In genomic region chr10:75793848-75794247, GRCh38 we compare ENCODE assay signal across 28 cellular contexts.
DNase-seq lines count a peak whose midpoint lies in the region; ATAC-seq, FAIRE-seq and TF ChIP-seq lines count a peak whose summit lies in the region.
"Had no signal": no experiment of that assay in that cellular context is flagged by ENCODE, and none has a peak within 500 bp of the region (broad histone marks: within the 10 kb centered on the region; RNA-seq: fewer than 3 reads in every experiment).

No MANE protein-coding gene starts in this region.

- no peak overlapping the region for H2AFZ ChIP-seq in HepG2 (ENCODE audit: low read length)

- H3K27me3 ChIP-seq in HepG2 (ENCODE audit: control insufficient read depth in 1 of 2, insufficient read depth in 2 of 2, low read length in 2 of 2) (no peaks in the 10 kb centered on the region), aorta (ENCODE audit: control insufficient read depth in 1 of 2, insufficient read depth in 2 of 2, low read length in 1 of 2) (no peaks in the 10 kb centered on the region)
- H3K27me3 ChIP-seq: BE2C, BLaER1 had no signal

- peak; percentile 31 for DNase-seq in LNCaP clone FGC (ENCODE audit: low read depth)
- no peak for DNase-seq in HepG2 (ENCODE audit: low spot score)
- no peak for DNase-seq in progenitor cell of endocrine pancreas (ENCODE audit: low spot score, unreplicated experiment)
- DNase-seq in activated T-cell treated with anti-CD3 and anti-CD28 coated beads, Interleukin-2, amount 50 U/mL, for 72 hours = no peak
- no peak for DNase-seq in aorta
- DNase-seq: 8988T; ACHN; BE2C; C1 segment of cervical spinal cord; CD4-positive, alpha-beta memory T cell; CD4-positive, CD25-positive, alpha-beta regulatory T cell; CD8-positive, alpha-beta memory T cell; COR-L47; DMS 273 treated with DMSO at 0.1 percent for 48 hours; DMS153; DMS53; DMS79; DND-41; EL; GDM1 had no signal

- no peaks in the 10 kb centered on the region for H3K79me2 ChIP-seq in HepG2 (ENCODE audit: insufficient read depth, low read length)

- H3K27ac Mint-ChIP-seq in progenitor cell of endocrine pancreas = peak overlapping the region; percentile 68
- H3K27ac Mint-ChIP-seq in activated T-cell treated with anti-CD3 and anti-CD28 coated beads, Interleukin-2, amount 50 U/mL, for 72 hours = no peak overlapping the region
- H3K27ac Mint-ChIP-seq: CD14-positive monocyte; CD4-positive, alpha-beta memory T cell; CD4-positive, CD25-positive, alpha-beta regulatory T cell; CD8-positive, alpha-beta memory T cell had no signal

- H4K20me1 ChIP-seq in HepG2 (ENCODE audit: insufficient read depth, low read length) = no peaks in the 10 kb centered on the region
- H4K20me1 ChIP-seq: BLaER1 had no signal

- CTCF ChIA-PET in HEK293 (lab: Yijun Ruan, JAX) (no interaction called here), HepG2 (lab: Yijun Ruan, JAX; ENCODE audit: low intra/inter-chr PET ratio, low total read pairs) (no interaction called here)

- H3K36me3 ChIP-seq in HEK293 (ENCODE audit: control insufficient read depth in 2 of 2, insufficient read depth in 1 of 2, low read length in 2 of 2) (no peaks in the 10 kb centered on the region), HepG2 (replicated peaks in 1 of 2; ENCODE audit: control insufficient read depth in 1 of 2, insufficient read depth in 2 of 2, low read length in 2 of 2) (no peaks in the 10 kb centered on the region), aorta (ENCODE audit: control insufficient read depth in 1 of 2, insufficient read depth in 2 of 2, low read length in 1 of 2) (no peaks in the 10 kb centered on the region)
- H3K36me3 ChIP-seq: BE2C, BLaER1 had no signal

- TF ChIP-seq CTCF in HEK293 (tag by site-specific recombination; IDR thresholded peaks at IDR 0.05) (no peak), LNCaP clone FGC (IDR thresholded peaks at IDR 0.05; ENCODE audit: control insufficient read depth, extremely low read depth, insufficient read depth) (no peak), HepG2 (CRISPR knock-in tag; IDR thresholded peaks at IDR 0.05) (no peak), progenitor cell of endocrine pancreas (IDR thresholded peaks at IDR 0.05; ENCODE audit: unreplicated experiment) (no peak)

- TF ChIP-seq POLR2A in HepG2 (IDR thresholded peaks at IDR 0.05; ENCODE audit: insufficient read depth in 1 of 2, low read depth in 2 of 2, low read length in 2 of 2) = no peak

- H3K4me1 ChIP-seq in HEK293 (ENCODE audit: control insufficient read depth, insufficient read depth, low read length) = no peaks in the 10 kb centered on the region
- H3K4me1 ChIP-seq in HepG2 (ENCODE audit: insufficient read depth, low read length) = peaks cover 31% of the 10 kb centered on the region
- H3K4me1 ChIP-seq in aorta (ENCODE audit: control insufficient read depth in 1 of 2, insufficient read depth in 2 of 2, low read length in 2 of 2) = peaks cover 0 to 2% of the 10 kb centered on the region in 2 donors
- H3K4me1 ChIP-seq: BE2C, BLaER1 had no signal

- peaks cover 4% of the 10 kb centered on the region for H3K36me3 Mint-ChIP-seq in progenitor cell of endocrine pancreas (ENCODE audit: insufficient read depth)
- H3K36me3 Mint-ChIP-seq in activated T-cell treated with anti-CD3 and anti-CD28 coated beads, Interleukin-2, amount 50 U/mL, for 72 hours (ENCODE audit: insufficient read depth in 2 of 2) = no peaks in the 10 kb centered on the region
- H3K36me3 Mint-ChIP-seq: CD4-positive, alpha-beta memory T cell; CD4-positive, CD25-positive, alpha-beta regulatory T cell; CD8-positive, alpha-beta memory T cell had no signal

- H3K9me3 Mint-ChIP-seq in progenitor cell of endocrine pancreas (ENCODE audit: low read depth) = peaks cover 8% of the 10 kb centered on the region
- no peaks in the 10 kb centered on the region for H3K9me3 Mint-ChIP-seq in activated T-cell treated with anti-CD3 and anti-CD28 coated beads, Interleukin-2, amount 50 U/mL, for 72 hours

- ATAC-seq in HepG2 (no peak), HG02623 (IDR thresholded peaks at IDR 0.05; ENCODE audit: unreplicated experiment) (no peak), aorta (ENCODE audit: low FRiP score) (no peak)
- no peak for ATAC-seq in activated T-cell treated with anti-CD3 and anti-CD28 coated beads, Interleukin-2, amount 50 U/mL, for 72 hours (replicated peaks in 1 of 2)
- ATAC-seq: GM12878 had no signal

- no peak overlapping the region for H3K9ac ChIP-seq in HepG2 (ENCODE audit: insufficient read depth, low read depth, low read length)
- H3K9ac ChIP-seq: BLaER1 had no signal

- H3K4me1 Mint-ChIP-seq in progenitor cell of endocrine pancreas (ENCODE audit: low read depth) = peaks cover 18% of the 10 kb centered on the region
- no peaks in the 10 kb centered on the region for H3K4me1 Mint-ChIP-seq in activated T-cell treated with anti-CD3 and anti-CD28 coated beads, Interleukin-2, amount 50 U/mL, for 72 hours (ENCODE audit: low read depth)
- H3K4me1 Mint-ChIP-seq: CD14-positive monocyte; CD4-positive, alpha-beta memory T cell; CD4-positive, CD25-positive, alpha-beta regulatory T cell; CD8-positive, alpha-beta memory T cell had no signal

- peaks cover 5% of the 10 kb centered on the region for H3K27me3 Mint-ChIP-seq in progenitor cell of endocrine pancreas
- no peaks in the 10 kb centered on the region for H3K27me3 Mint-ChIP-seq in activated T-cell treated with anti-CD3 and anti-CD28 coated beads, Interleukin-2, amount 50 U/mL, for 72 hours (ENCODE audit: low read depth)

- no peak for FAIRE-seq in HepG2 (lab: Jason Lieb, UNC)
- FAIRE-seq: A204.1, GM12878, GM12892, GM18507 had no signal

- TF ChIP-seq RAD21 in HepG2 (CRISPR knock-in tag; IDR thresholded peaks at IDR 0.05) = no peak

- intact Hi-C loops in HepG2 (cut with micrococcal nuclease; ENCODE audit: unreplicated experiment) = no loop called here
- intact Hi-C loops in aorta (cut with DNase I) = no loop called here

- TF ChIP-seq EP300 in HepG2 (IDR thresholded peaks at IDR 0.05; ENCODE audit: low read depth in 2 of 2, low read length in 2 of 2) (no peak), HepG2 (CRISPR knock-in tag; IDR thresholded peaks at IDR 0.05; ENCODE audit: borderline replicate concordance) (no peak)

- no TSS peak for BruUV-seq in HepG2 (replicated peaks; lab: Mats Ljungman, UMichigan)

- WGBS in HepG2 (ENCODE audit: low lambda C conversion rate) = 75% methylated on average over 1 of the region's 1 CpG
- 29 to 43% methylated on average over 1 of the region's 1 CpG for WGBS in aorta, 2 donors

- in situ Hi-C loops in HepG2 (cut with HindIII; ENCODE audit: extremely low pct_ligation_motif_present, low pct_unique_long_range_greater_than_20kb) = no loop called here

- POLR2A ChIA-PET in HEK293 (lab: Yijun Ruan, JAX) (no interaction called here), HepG2 (lab: Yijun Ruan, JAX) (no interaction called here)

- H3K27ac ChIP-seq in HEK293 (ENCODE audit: extremely low read depth, low read depth, low read length) = no peak overlapping the region
- no peak overlapping the region for H3K27ac ChIP-seq in HepG2 (ENCODE audit: extremely low read length, insufficient read depth, low read length)
- no peak overlapping the region for H3K27ac ChIP-seq in aorta (ENCODE audit: low read depth in 1 of 2, low read length in 2 of 2)
- H3K27ac ChIP-seq: BLaER1 had no signal

- H3K4me3 Mint-ChIP-seq in progenitor cell of endocrine pancreas (ENCODE audit: low read depth) = no peak overlapping the region
- H3K4me3 Mint-ChIP-seq in activated T-cell treated with anti-CD3 and anti-CD28 coated beads, Interleukin-2, amount 50 U/mL, for 72 hours = no peak overlapping the region
- H3K4me3 Mint-ChIP-seq: CD14-positive monocyte; CD4-positive, alpha-beta memory T cell; CD4-positive, CD25-positive, alpha-beta regulatory T cell; CD8-positive, alpha-beta memory T cell had no signal

- H3K4me3 ChIP-seq in HEK293 (ENCODE audit: low read depth, low read length) = no peak overlapping the region
- H3K4me3 ChIP-seq in LNCaP clone FGC (ENCODE audit: low read depth, low read length) = no peak overlapping the region
- H3K4me3 ChIP-seq in HepG2 (replicated peaks in 1 of 3; ENCODE audit: insufficient read depth in 1 of 3, low read depth in 2 of 3, low read length in 3 of 3) = no peak overlapping the region
- H3K4me3 ChIP-seq in aorta (ENCODE audit: low read length in 2 of 2) = no peak overlapping the region
- H3K4me3 ChIP-seq: BLaER1, GM12878 had no signal

- H3K4me2 ChIP-seq in HepG2 (ENCODE audit: low read depth, low read length) = no peak overlapping the region
- H3K4me2 ChIP-seq: BLaER1 had no signal

- H3K9me3 ChIP-seq in HEK293 (ENCODE audit: control insufficient read depth, insufficient read depth, low read depth, low read length) (no peaks in the 10 kb centered on the region), HepG2 (ENCODE audit: low read length) (no peaks in the 10 kb centered on the region), aorta (ENCODE audit: control insufficient read depth, low read length) (no peaks in the 10 kb centered on the region)
- H3K9me3 ChIP-seq: BE2C had no signal

TF ChIP-seq in HEK293, 187 proteins besides CTCF, POLR2A, EP300 and RAD21:
- TF ChIP-seq RBAK (tag by site-specific recombination; IDR thresholded peaks at IDR 0.05) = peak; percentile 79; the same call in 1 of the 2 replicates
- no peak for TF ChIP-seq ZNF354C (tag by site-specific recombination; IDR thresholded peaks at IDR 0.05; ENCODE audit: borderline replicate concordance, low read depth)
- no peak for TF ChIP-seq ZNF341 (tag by site-specific recombination; IDR thresholded peaks at IDR 0.05; ENCODE audit: low read depth)
- TF ChIP-seq ZNF24 (tag by site-specific recombination; IDR thresholded peaks at IDR 0.05) = no peak

TF ChIP-seq in HepG2, 621 proteins besides CTCF, POLR2A, EP300 and RAD21 (continues in another document):
- TF ChIP-seq HMGA1 (CRISPR knock-in tag; conservative IDR thresholded peaks at IDR 0.05) = no peak

Comparison
In these comparisons a context has a peak if more than half of its experiments do, and no peak if none do; other contexts are left out.
1. Of the 63 proteins assayed by ChIP-seq in both HepG2 and HEK293: peak only in HepG2: none; only in HEK293: none; in both: RBAK; in neither: 62.